In genomic region chr7:129887865-129888264, GRCh38 we compare ENCODE assay signal across 12 cellular contexts.
"Had no signal": no experiment of that assay in that cellular context is flagged by ENCODE, and none has a peak within 500 bp of the region (broad histone marks: within the 10 kb centered on the region; RNA-seq: fewer than 3 reads in every experiment).

No MANE protein-coding gene starts in this region.

- H3K4me3 Mint-ChIP-seq: activated CD4-positive, alpha-beta T cell treated with anti-CD3 and anti-CD28 coated beads, Interleukin-2, amount 10 ng/mL, durations not matched to agents 7 days and 5 days; neural crest cell; T-helper 2 cell treated with Interferon-gamma antibody and Interleukin-4, amounts not matched to agents 5 μg/mL and 100 μg/mL, for 36 hours had no signal

- H3K4me1 Mint-ChIP-seq: activated CD4-positive, alpha-beta T cell treated with anti-CD3 and anti-CD28 coated beads, Interleukin-2, amount 10 ng/mL, durations not matched to agents 7 days and 5 days had no signal

- H3K27ac Mint-ChIP-seq: activated CD4-positive, alpha-beta T cell treated with anti-CD3 and anti-CD28 coated beads, Interleukin-2, amount 10 ng/mL, durations not matched to agents 7 days and 5 days; T-helper 2 cell treated with Interferon-gamma antibody and Interleukin-4, amounts not matched to agents 5 μg/mL and 100 μg/mL, for 36 hours had no signal

- H3K9me3 Mint-ChIP-seq: activated CD4-positive, alpha-beta T cell treated with anti-CD3 and anti-CD28 coated beads, Interleukin-2, amount 10 ng/mL, durations not matched to agents 7 days and 5 days; neural crest cell; T-helper 2 cell treated with Interferon-gamma antibody and Interleukin-4, amounts not matched to agents 5 μg/mL and 100 μg/mL, for 36 hours had no signal

- H3K27me3 Mint-ChIP-seq: activated CD4-positive, alpha-beta T cell treated with anti-CD3 and anti-CD28 coated beads, Interleukin-2, amount 10 ng/mL, durations not matched to agents 7 days and 5 days had no signal

- DNase-seq: activated CD4-positive, alpha-beta T cell treated with anti-CD3 and anti-CD28 coated beads, Interleukin-2, amount 10 ng/mL, durations not matched to agents 7 days and 5 days; activated CD4-positive, CD25-positive, alpha-beta regulatory T cell; activated naive CD4-positive, alpha-beta T cell treated with Interleukin-2 at 50 U/mL for 16 hours; esophagus squamous epithelium; glutamatergic neuron; mesendoderm; ovary; stimulated activated CD4-positive, alpha-beta T cell treated with anti-CD3 and anti-CD28 coated beads, Interleukin-12 subunit alpha, Interleukin-12 subunit beta, amount 100 ng/mL, for 4 hours; stimulated activated CD4-positive, alpha-beta T cell treated with anti-CD3 and anti-CD28 coated beads, Interleukin-2, amount 100 ng/mL, for 24 hours; SW 1271 had no signal
